In the genomic region with DNA sequence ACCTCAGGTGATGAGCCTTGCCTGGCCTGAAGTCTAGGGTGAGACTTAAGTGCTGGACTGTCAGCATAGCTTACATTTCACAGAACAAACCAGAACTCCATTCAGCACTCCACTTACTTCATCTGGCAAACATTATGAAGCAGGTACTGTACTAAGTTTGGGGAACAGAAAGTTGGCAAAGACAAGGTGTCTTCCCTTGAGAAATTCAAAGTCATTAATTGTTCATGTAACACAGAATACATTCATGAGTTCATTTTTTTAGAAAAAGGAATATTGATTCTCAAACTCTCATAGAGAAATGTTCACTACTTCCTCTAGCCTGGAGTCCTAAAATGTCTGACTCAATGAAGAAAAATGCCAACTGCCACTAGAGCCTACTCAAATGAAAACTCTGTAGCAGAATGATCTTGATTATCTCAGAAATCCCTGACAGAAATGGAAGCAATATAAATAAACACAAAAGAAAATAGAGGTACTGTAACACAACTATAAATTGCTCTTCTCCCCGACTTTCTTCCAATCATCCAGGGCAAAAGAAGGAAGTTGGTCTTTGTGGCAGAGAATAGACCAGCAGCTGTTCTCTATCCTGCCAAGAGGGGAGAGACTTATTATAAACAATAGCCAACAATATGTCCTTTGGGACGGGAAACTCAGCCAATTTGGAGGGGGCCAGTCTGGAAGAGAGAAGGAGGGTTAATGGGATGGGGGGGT, we compare ENCODE assay signal across 8 cellular contexts.
DNase-seq lines count a peak whose midpoint lies in the region; ATAC-seq lines count a peak whose summit lies in the region.

No MANE protein-coding gene starts in this region.

- peak; percentile 28 for ATAC-seq in GM21529 (IDR thresholded peaks at IDR 0.05; ENCODE audit: unreplicated experiment)
- no peak for ATAC-seq in GM21528 (IDR thresholded peaks at IDR 0.05; ENCODE audit: low FRiP score, unreplicated experiment)
- no peak for ATAC-seq in GM21526 (IDR thresholded peaks at IDR 0.05; ENCODE audit: low FRiP score, unreplicated experiment)

- DNase-seq in EH (ENCODE audit: low read depth) (peak; percentile 84), RPMI7951 (ENCODE audit: low read depth) (peak; percentile 72), iris pigment epithelial cell (ENCODE audit: low read depth) (peak; percentile 67), NCI-H510A treated with DMSO at 0.1 percent for 48 hours (lab: John Stamatoyannopoulos, UW) (no peak), mesenteric fat pad (ENCODE audit: low spot score) (no peak)

Comparison
In these comparisons a context has a peak if more than half of its experiments do, and no peak if none do; other contexts are left out.
1. DNase-seq: peak in EH (single experiment), RPMI7951 (single experiment) and iris pigment epithelial cell (single experiment); none in NCI-H510A treated with DMSO at 0.1 percent for 48 hours (single experiment) and mesenteric fat pad (single experiment).